ENCODE assay signal across 17 cellular contexts in genomic region chr20:50482396-50482890, GRCh38. TPM values are rescaled to one million over a fixed set of nuclear protein-coding genes. Genes with fewer than 3 reads are reported as not detected.
DNase-seq lines count a peak whose midpoint lies in the region; ATAC-seq and TF ChIP-seq lines count a peak whose summit lies in the region.
"Had no signal": no experiment of that assay in that cellular context is flagged by ENCODE, and none has a peak within 500 bp of the region (broad histone marks: within the 10 kb centered on the region; RNA-seq: fewer than 3 reads in every experiment).

No MANE protein-coding gene starts in this region.

- no peaks in the 10 kb centered on the region for H3K36me3 Mint-ChIP-seq in activated naive CD8-positive, alpha-beta T cell
- peaks cover 3% of the 10 kb centered on the region for H3K36me3 Mint-ChIP-seq in activated naive CD8-positive, alpha-beta T cell treated with anti-CD3 and anti-CD28 coated beads for 36 hours

- H3K27ac ChIP-seq in RWPE2 (ENCODE audit: poor library complexity, severe bottlenecking) (peak overlapping the region; percentile 56), vagina (peak overlapping the region; percentile 88)

- peaks cover 10% of the 10 kb centered on the region for H3K4me1 ChIP-seq in RWPE2 (ENCODE audit: insufficient read depth, poor library complexity, severe bottlenecking)
- no peaks in the 10 kb centered on the region for H3K4me1 ChIP-seq in vagina

- H3K9me3 ChIP-seq in RWPE2 (ENCODE audit: severe bottlenecking) (no peaks in the 10 kb centered on the region), vagina (no peaks in the 10 kb centered on the region)

- peaks cover 29% of the 10 kb centered on the region for H3K4me1 Mint-ChIP-seq in activated naive CD8-positive, alpha-beta T cell (ENCODE audit: low read depth)
- H3K4me1 Mint-ChIP-seq in activated naive CD8-positive, alpha-beta T cell treated with anti-CD3 and anti-CD28 coated beads for 36 hours: peaks cover 23% of the 10 kb centered on the region

- H3K4me3 Mint-ChIP-seq in activated naive CD8-positive, alpha-beta T cell: no peak overlapping the region
- H3K4me3 Mint-ChIP-seq in activated naive CD8-positive, alpha-beta T cell treated with anti-CD3 and anti-CD28 coated beads for 36 hours: no peak overlapping the region
- H3K4me3 Mint-ChIP-seq: H9, nephron progenitor cell had no signal

- H3K27me3 ChIP-seq in RWPE2 (ENCODE audit: insufficient read depth, poor library complexity, severe bottlenecking) (no peaks in the 10 kb centered on the region), vagina (no peaks in the 10 kb centered on the region)

- ATAC-seq in RWPE2 (ENCODE audit: low read depth) (no peak), GM21737 (IDR thresholded peaks at IDR 0.05; ENCODE audit: unreplicated experiment) (no peak)

- no peak for DNase-seq in activated naive CD8-positive, alpha-beta T cell treated with anti-CD3 and anti-CD28 coated beads for 36 hours
- DNase-seq in RWPE2 (ENCODE audit: low spot score) (no peak), erythroblast (lab: John Stamatoyannopoulos, UW) (peak; percentile 46 to 86), vagina (ENCODE audit: extremely low spot score in 2 of 2) (no peak), pons (ENCODE audit: low spot score) (no peak), cerebellar nuclear complex (lab: John Stamatoyannopoulos, UW) (no peak)
- DNase-seq: activated CD4-positive, alpha-beta T cell treated with anti-CD3 and anti-CD28 coated beads for 48 hours; cortex of kidney; DMS153; H9; NCI-H1436; NCI-H226; nephron progenitor cell; NK-92 treated with Interleukin-12 subunit alpha and Interleukin-12 subunit beta, amount 100 ng/mL, for 24 hours; SIG-M5 had no signal

- H3K27ac Mint-ChIP-seq in activated naive CD8-positive, alpha-beta T cell: peak overlapping the region; percentile 50
- H3K27ac Mint-ChIP-seq in activated naive CD8-positive, alpha-beta T cell treated with anti-CD3 and anti-CD28 coated beads for 36 hours: no peak overlapping the region
- H3K27ac Mint-ChIP-seq: H9, nephron progenitor cell had no signal

- H3K36me3 ChIP-seq in RWPE2 (ENCODE audit: low read depth) (no peaks in the 10 kb centered on the region), vagina (no peaks in the 10 kb centered on the region)

- no peaks in the 10 kb centered on the region for H3K27me3 Mint-ChIP-seq in activated naive CD8-positive, alpha-beta T cell
- H3K27me3 Mint-ChIP-seq in activated naive CD8-positive, alpha-beta T cell treated with anti-CD3 and anti-CD28 coated beads for 36 hours: no peaks in the 10 kb centered on the region

- intact Hi-C loops in vagina (cut with DNase I): loop anchor here (5.0 kb wide), 1 partner anchor 95 kb away; no protein-coding TSS in a partner anchor

- H3K4me3 ChIP-seq in RWPE2 (ENCODE audit: severe bottlenecking) (no peak overlapping the region), vagina (no peak overlapping the region)

- TF ChIP-seq CTCF in RWPE2 (IDR thresholded peaks at IDR 0.05; ENCODE audit: poor library complexity, severe bottlenecking) (no peak), vagina (IDR thresholded peaks at IDR 0.05) (no peak)

- H3K9me3 Mint-ChIP-seq in activated naive CD8-positive, alpha-beta T cell (ENCODE audit: low read depth): no peaks in the 10 kb centered on the region
- H3K9me3 Mint-ChIP-seq in activated naive CD8-positive, alpha-beta T cell treated with anti-CD3 and anti-CD28 coated beads for 36 hours: peaks cover 2% of the 10 kb centered on the region

- TF ChIP-seq POLR2A in erythroblast (IDR thresholded peaks at IDR 0.05; ENCODE audit: low read length) (no peak), vagina (IDR thresholded peaks at IDR 0.05) (no peak)

RNA-seq across cellular contexts. Expression of gene PTPN1, which starts 27.7 kb away (rescaled TPM):
- 10 to 100 TPM; 53.0 to 54.0 TPM for total RNA-seq in activated naive CD8-positive, alpha-beta T cell treated with anti-CD3 and anti-CD28 coated beads for 36 hours
- total RNA-seq in vagina: 25.3 TPM

Comparison
In these comparisons a context has a peak if more than half of its experiments do, and no peak if none do; other contexts are left out.
1. DNase-seq: peak in erythroblast (2 of 2); none in activated naive CD8-positive, alpha-beta T cell treated with anti-CD3 and anti-CD28 coated beads for 36 hours (single experiment), RWPE2 (single experiment), vagina (0 of 2), pons (single experiment) and cerebellar nuclear complex (0 of 2).